1 cellular context compared by ENCODE assay signal in genomic region chr15:68204361-68204760, GRCh38.
TF ChIP-seq lines count a peak whose summit lies in the region.

No MANE protein-coding gene starts in this region.

TF ChIP-seq in H1, 55 proteins besides CTCF, POLR2A, EP300 and RAD21 (continued from another document):
- TF ChIP-seq, protein P1, sequence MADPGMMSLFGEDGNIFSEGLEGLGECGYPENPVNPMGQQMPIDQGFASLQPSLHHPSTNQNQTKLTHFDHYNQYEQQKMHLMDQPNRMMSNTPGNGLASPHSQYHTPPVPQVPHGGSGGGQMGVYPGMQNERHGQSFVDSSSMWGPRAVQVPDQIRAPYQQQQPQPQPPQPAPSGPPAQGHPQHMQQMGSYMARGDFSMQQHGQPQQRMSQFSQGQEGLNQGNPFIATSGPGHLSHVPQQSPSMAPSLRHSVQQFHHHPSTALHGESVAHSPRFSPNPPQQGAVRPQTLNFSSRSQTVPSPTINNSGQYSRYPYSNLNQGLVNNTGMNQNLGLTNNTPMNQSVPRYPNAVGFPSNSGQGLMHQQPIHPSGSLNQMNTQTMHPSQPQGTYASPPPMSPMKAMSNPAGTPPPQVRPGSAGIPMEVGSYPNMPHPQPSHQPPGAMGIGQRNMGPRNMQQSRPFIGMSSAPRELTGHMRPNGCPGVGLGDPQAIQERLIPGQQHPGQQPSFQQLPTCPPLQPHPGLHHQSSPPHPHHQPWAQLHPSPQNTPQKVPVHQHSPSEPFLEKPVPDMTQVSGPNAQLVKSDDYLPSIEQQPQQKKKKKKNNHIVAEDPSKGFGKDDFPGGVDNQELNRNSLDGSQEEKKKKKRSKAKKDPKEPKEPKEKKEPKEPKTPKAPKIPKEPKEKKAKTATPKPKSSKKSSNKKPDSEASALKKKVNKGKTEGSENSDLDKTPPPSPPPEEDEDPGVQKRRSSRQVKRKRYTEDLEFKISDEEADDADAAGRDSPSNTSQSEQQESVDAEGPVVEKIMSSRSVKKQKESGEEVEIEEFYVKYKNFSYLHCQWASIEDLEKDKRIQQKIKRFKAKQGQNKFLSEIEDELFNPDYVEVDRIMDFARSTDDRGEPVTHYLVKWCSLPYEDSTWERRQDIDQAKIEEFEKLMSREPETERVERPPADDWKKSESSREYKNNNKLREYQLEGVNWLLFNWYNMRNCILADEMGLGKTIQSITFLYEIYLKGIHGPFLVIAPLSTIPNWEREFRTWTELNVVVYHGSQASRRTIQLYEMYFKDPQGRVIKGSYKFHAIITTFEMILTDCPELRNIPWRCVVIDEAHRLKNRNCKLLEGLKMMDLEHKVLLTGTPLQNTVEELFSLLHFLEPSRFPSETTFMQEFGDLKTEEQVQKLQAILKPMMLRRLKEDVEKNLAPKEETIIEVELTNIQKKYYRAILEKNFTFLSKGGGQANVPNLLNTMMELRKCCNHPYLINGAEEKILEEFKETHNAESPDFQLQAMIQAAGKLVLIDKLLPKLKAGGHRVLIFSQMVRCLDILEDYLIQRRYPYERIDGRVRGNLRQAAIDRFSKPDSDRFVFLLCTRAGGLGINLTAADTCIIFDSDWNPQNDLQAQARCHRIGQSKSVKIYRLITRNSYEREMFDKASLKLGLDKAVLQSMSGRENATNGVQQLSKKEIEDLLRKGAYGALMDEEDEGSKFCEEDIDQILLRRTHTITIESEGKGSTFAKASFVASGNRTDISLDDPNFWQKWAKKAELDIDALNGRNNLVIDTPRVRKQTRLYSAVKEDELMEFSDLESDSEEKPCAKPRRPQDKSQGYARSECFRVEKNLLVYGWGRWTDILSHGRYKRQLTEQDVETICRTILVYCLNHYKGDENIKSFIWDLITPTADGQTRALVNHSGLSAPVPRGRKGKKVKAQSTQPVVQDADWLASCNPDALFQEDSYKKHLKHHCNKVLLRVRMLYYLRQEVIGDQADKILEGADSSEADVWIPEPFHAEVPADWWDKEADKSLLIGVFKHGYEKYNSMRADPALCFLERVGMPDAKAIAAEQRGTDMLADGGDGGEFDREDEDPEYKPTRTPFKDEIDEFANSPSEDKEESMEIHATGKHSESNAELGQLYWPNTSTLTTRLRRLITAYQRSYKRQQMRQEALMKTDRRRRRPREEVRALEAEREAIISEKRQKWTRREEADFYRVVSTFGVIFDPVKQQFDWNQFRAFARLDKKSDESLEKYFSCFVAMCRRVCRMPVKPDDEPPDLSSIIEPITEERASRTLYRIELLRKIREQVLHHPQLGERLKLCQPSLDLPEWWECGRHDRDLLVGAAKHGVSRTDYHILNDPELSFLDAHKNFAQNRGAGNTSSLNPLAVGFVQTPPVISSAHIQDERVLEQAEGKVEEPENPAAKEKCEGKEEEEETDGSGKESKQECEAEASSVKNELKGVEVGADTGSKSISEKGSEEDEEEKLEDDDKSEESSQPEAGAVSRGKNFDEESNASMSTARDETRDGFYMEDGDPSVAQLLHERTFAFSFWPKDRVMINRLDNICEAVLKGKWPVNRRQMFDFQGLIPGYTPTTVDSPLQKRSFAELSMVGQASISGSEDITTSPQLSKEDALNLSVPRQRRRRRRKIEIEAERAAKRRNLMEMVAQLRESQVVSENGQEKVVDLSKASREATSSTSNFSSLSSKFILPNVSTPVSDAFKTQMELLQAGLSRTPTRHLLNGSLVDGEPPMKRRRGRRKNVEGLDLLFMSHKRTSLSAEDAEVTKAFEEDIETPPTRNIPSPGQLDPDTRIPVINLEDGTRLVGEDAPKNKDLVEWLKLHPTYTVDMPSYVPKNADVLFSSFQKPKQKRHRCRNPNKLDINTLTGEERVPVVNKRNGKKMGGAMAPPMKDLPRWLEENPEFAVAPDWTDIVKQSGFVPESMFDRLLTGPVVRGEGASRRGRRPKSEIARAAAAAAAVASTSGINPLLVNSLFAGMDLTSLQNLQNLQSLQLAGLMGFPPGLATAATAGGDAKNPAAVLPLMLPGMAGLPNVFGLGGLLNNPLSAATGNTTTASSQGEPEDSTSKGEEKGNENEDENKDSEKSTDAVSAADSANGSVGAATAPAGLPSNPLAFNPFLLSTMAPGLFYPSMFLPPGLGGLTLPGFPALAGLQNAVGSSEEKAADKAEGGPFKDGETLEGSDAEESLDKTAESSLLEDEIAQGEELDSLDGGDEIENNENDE (IDR thresholded peaks at IDR 0.05; ENCODE audit: insufficient replicate concordance, low read length) = no peak
- TF ChIP-seq SP2 (IDR thresholded peaks at IDR 0.05; ENCODE audit: low read length) (no peak), CBX8 (IDR thresholded peaks at IDR 0.05; ENCODE audit: borderline replicate concordance, low read depth, low read length) (no peak), RFX5 (IDR thresholded peaks at IDR 0.05; ENCODE audit: borderline replicate concordance, low read depth, low read length) (no peak), EZH2 (IDR thresholded peaks at IDR 0.05; ENCODE audit: low read depth, low read length, severe bottlenecking) (no peak), ZNF274 (IDR thresholded peaks at IDR 0.05; ENCODE audit: borderline replicate concordance, extremely low read depth, low read length) (no peak), KDM4A (IDR thresholded peaks at IDR 0.05; ENCODE audit: low read depth, low read length, severe bottlenecking) (no peak), BRCA1 (IDR thresholded peaks at IDR 0.05; ENCODE audit: low read depth, low read length) (no peak), SUZ12 (IDR thresholded peaks at IDR 0.05; ENCODE audit: low read length) (no peak), CTBP2 (IDR thresholded peaks at IDR 0.05; ENCODE audit: borderline replicate concordance, insufficient read depth, insufficient read length, low read length) (no peak), JUN (IDR thresholded peaks at IDR 0.05; ENCODE audit: low read depth, low read length) (no peak), SP4 (IDR thresholded peaks at IDR 0.05; ENCODE audit: low read length) (no peak), TBP (IDR thresholded peaks at IDR 0.05; ENCODE audit: low read depth, low read length) (no peak), SRF (IDR thresholded peaks at IDR 0.05; ENCODE audit: low read depth, low read length) (no peak), SIN3A (conservative IDR thresholded peaks at IDR 0.05 in 1 of 2, IDR thresholded peaks at IDR 0.05 in 1 of 2; ENCODE audit: low read depth in 1 of 2, low read length in 2 of 2) (no peak), NRF1 (IDR thresholded peaks at IDR 0.05; ENCODE audit: low read depth, low read length) (no peak)
TF ChIP-seq in H1: peak in this region for 0.
